Comparison of ENCODE assay signal across 18 cellular contexts in the genomic region with DNA sequence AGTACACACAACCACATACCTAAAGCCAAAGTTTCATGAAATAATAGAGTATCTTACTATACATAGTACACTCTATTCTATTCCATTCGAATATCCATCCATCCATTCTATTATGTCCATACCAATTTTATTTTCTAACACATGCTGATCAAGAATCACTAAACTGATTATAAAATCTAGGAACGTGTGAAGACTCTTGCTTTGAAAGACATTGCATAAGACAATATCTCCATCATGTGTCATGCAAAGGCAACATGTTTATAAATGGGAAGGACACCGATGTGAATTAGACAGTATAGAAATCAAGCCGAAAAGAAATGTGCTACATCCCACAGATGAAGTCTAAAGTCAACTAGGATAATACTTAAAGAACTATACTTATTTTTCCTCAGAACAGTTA.
DNase-seq lines count a peak whose midpoint lies in the region; ATAC-seq and TF ChIP-seq lines count a peak whose summit lies in the region.
"Had no signal": no experiment of that assay in that cellular context is flagged by ENCODE, and none has a peak within 500 bp of the region (broad histone marks: within the 10 kb centered on the region; RNA-seq: fewer than 3 reads in every experiment).

No MANE protein-coding gene starts in this region.

- ATAC-seq in HG03159 (IDR thresholded peaks at IDR 0.05; ENCODE audit: unreplicated experiment) = no peak
- ATAC-seq: CD8-positive, alpha-beta T cell had no signal

- no peaks in the 10 kb centered on the region for H4K20me1 ChIP-seq in OCI-LY3 (ENCODE audit: insufficient read depth, low read length)
- H4K20me1 ChIP-seq in Karpas-422 (ENCODE audit: insufficient read depth, low read depth, low read length) = no peaks in the 10 kb centered on the region
- H4K20me1 ChIP-seq: BLaER1 treated with 17β-estradiol and CSF1 and Interleukin-3, amounts not matched to agents 10 nM and 100 nM had no signal

- TF ChIP-seq CTCF in A673 (conservative IDR thresholded peaks at IDR 0.05; ENCODE audit: low read depth, low read length) (0 out of 2 replicates have a peak, but pooled peaks have one; percentile 34), OCI-LY3 (IDR thresholded peaks at IDR 0.05; ENCODE audit: low read depth, low read length) (peak; percentile 40), VCaP (conservative IDR thresholded peaks at IDR 0.05) (peak; percentile 37; the same call in 1 of the 2 replicates), epithelial cell of esophagus (IDR thresholded peaks at IDR 0.05; ENCODE audit: insufficient read depth, low read depth, low read length, missing control alignments) (no peak)

- H3K36me3 ChIP-seq in A673 (ENCODE audit: insufficient read depth, low read length, poor library complexity, severe bottlenecking) (no peaks in the 10 kb centered on the region), OCI-LY3 (replicated peaks; ENCODE audit: low read depth, low read length) (no peaks in the 10 kb centered on the region), Karpas-422 (ENCODE audit: insufficient read depth, low read length) (no peaks in the 10 kb centered on the region)
- H3K36me3 ChIP-seq: BLaER1 treated with 17β-estradiol and CSF1 and Interleukin-3, amounts not matched to agents 10 nM and 100 nM had no signal

- H3K27me3 ChIP-seq in A673 (replicated peaks; ENCODE audit: insufficient read depth, low read depth, low read length, poor library complexity) = no peaks in the 10 kb centered on the region
- no peaks in the 10 kb centered on the region for H3K27me3 ChIP-seq in OCI-LY3 (ENCODE audit: low read depth, low read length)
- H3K27me3 ChIP-seq in Karpas-422 (ENCODE audit: low read length) = no peaks in the 10 kb centered on the region
- H3K27me3 ChIP-seq: BLaER1 treated with 17β-estradiol and CSF1 and Interleukin-3, amounts not matched to agents 10 nM and 100 nM had no signal

- H3K79me2 ChIP-seq in OCI-LY3 (ENCODE audit: low read length) (no peaks in the 10 kb centered on the region), Karpas-422 (ENCODE audit: low read length) (no peaks in the 10 kb centered on the region)

- CTCF ChIA-PET in A673 (lab: Charles Lee) = no interaction called here

- POLR2A ChIA-PET in A673 (lab: Charles Lee; ENCODE audit: low non-redundant PET) = no interaction called here

- H3K4me1 ChIP-seq in A673 (ENCODE audit: insufficient read depth, low read length, poor library complexity, severe bottlenecking) (peaks cover 10% of the 10 kb centered on the region), OCI-LY3 (ENCODE audit: low read length) (peaks cover 15% of the 10 kb centered on the region), Karpas-422 (ENCODE audit: low read length) (no peaks in the 10 kb centered on the region)

- intact Hi-C loops in A673 (cut with micrococcal nuclease; ENCODE audit: unreplicated experiment) = loop anchor here (10.0 kb wide), 3 partner anchors 278 to 838 kb away; no protein-coding TSS in a partner anchor

- H3K9me2 ChIP-seq in Karpas-422 (replicated peaks; ENCODE audit: insufficient read depth, low read length) = no peaks in the 10 kb centered on the region

- DNase-seq in A673 (ENCODE audit: low spot score) (no peak), epithelial cell of esophagus (ENCODE audit: low read depth) (peak; percentile 11), Karpas-422 (no peak), HPDE6-E6E7 (ENCODE audit: extremely low spot score) (no peak)
- DNase-seq in stimulated activated CD8-positive, alpha-beta memory T cell treated with anti-CD3 and anti-CD28 coated beads, Interleukin-4, amount 100 ng/mL, for 48 hours = no peak
- DNase-seq: 8988T; AML-193; Caco-2; Calu3; CD4-positive, alpha-beta T cell; CD8-positive, alpha-beta T cell; DMS79 treated with DMSO at 0.1 percent for 48 hours; GF-D8 had no signal

- H3K9me3 ChIP-seq in A673 (ENCODE audit: low read depth, low read length, poor library complexity, severe bottlenecking) (no peaks in the 10 kb centered on the region), OCI-LY3 (ENCODE audit: insufficient read depth, low read length) (no peaks in the 10 kb centered on the region), Karpas-422 (ENCODE audit: low read length) (no peaks in the 10 kb centered on the region)
- H3K9me3 ChIP-seq: BLaER1 treated with 17β-estradiol and CSF1 and Interleukin-3, amounts not matched to agents 10 nM and 100 nM; Caco-2 had no signal

- BruUV-seq in A673 (replicated peaks; lab: Mats Ljungman, UMichigan) = no TSS peak

- no peak overlapping the region for H3K4me2 ChIP-seq in OCI-LY3 (ENCODE audit: low read length)
- H3K4me2 ChIP-seq in Karpas-422 (ENCODE audit: low read depth, low read length, poor library complexity, severe bottlenecking) = no peak overlapping the region
- H3K4me2 ChIP-seq: BLaER1 treated with 17β-estradiol and CSF1 and Interleukin-3, amounts not matched to agents 10 nM and 100 nM had no signal

- no peak overlapping the region for H3K9ac ChIP-seq in OCI-LY3 (ENCODE audit: low read length)
- H3K9ac ChIP-seq in Karpas-422 (ENCODE audit: low read length) = no peak overlapping the region
- H3K9ac ChIP-seq: BLaER1 treated with 17β-estradiol and CSF1 and Interleukin-3, amounts not matched to agents 10 nM and 100 nM had no signal

- H3K27ac ChIP-seq in A673 (ENCODE audit: low read depth, low read length, poor library complexity, severe bottlenecking) (no peak overlapping the region), OCI-LY3 (ENCODE audit: low read length) (no peak overlapping the region), VCaP (no peak overlapping the region), Karpas-422 (ENCODE audit: low read length) (no peak overlapping the region)
- H3K27ac ChIP-seq: BLaER1 treated with 17β-estradiol and CSF1 and Interleukin-3, amounts not matched to agents 10 nM and 100 nM; C4-2B had no signal

- H2AFZ ChIP-seq in OCI-LY3 (ENCODE audit: low read depth, low read length) = no peak overlapping the region
- H2AFZ ChIP-seq in Karpas-422 (ENCODE audit: low read length) = no peak overlapping the region

- no peak overlapping the region for H3K4me3 ChIP-seq in A673 (ENCODE audit: low read depth, low read length, poor library complexity, severe bottlenecking)
- no peak overlapping the region for H3K4me3 ChIP-seq in OCI-LY3 (ENCODE audit: low read length)
- H3K4me3 ChIP-seq in epithelial cell of esophagus (ENCODE audit: low read length) = no peak overlapping the region
- no peak overlapping the region for H3K4me3 ChIP-seq in Karpas-422 (ENCODE audit: low read length)
- H3K4me3 ChIP-seq: BLaER1 treated with 17β-estradiol and CSF1 and Interleukin-3, amounts not matched to agents 10 nM and 100 nM had no signal
